Comparison of ENCODE assay signal across 8 cellular contexts in genomic region chr7:131327626-131328386, GRCh38. TPM values are rescaled to one million over a fixed set of nuclear protein-coding genes. Genes with fewer than 3 reads are reported as not detected.
DNase-seq lines count a peak whose midpoint lies in the region; ATAC-seq and TF ChIP-seq lines count a peak whose summit lies in the region.

Gene MKLN1, plus strand, starts transcription at chr7:131327876. Its CDS starts 24 bp downstream, at chr7:131327900.

- POLR2A ChIA-PET in activated CD4-positive, alpha-beta T cell treated with anti-CD3 and anti-CD28 coated beads for 36 hours (lab: Charles Lee) = interaction anchor here (0.6 to 1.3 kb wide), 4 partner anchors 31 to 218 kb away, joined by 3 to 6 read pairs (median 4); no protein-coding TSS in a partner anchor

- peak within 1 kb of the TSS; percentile 97 for H3K27ac Mint-ChIP-seq in activated CD4-positive, alpha-beta T cell treated with anti-CD3 and anti-CD28 coated beads for 36 hours

- no peaks in the 10 kb centered on the region for H3K27me3 ChIP-seq in layer of hippocampus (ENCODE audit: control insufficient read depth, insufficient read depth, low read length)

- H3K36me3 Mint-ChIP-seq in activated CD4-positive, alpha-beta T cell treated with anti-CD3 and anti-CD28 coated beads for 36 hours (ENCODE audit: low read depth) = no peaks in the 10 kb centered on the region

- H3K27ac ChIP-seq in layer of hippocampus (ENCODE audit: low read depth, low read length) = peak within 1 kb of the TSS; percentile 97

- peak within 1 kb of the TSS; percentile 95 for H3K4me3 ChIP-seq in choroid plexus epithelial cell (ENCODE audit: low read depth, low read length)

- no peak for TF ChIP-seq CTCF in choroid plexus epithelial cell (conservative IDR thresholded peaks at IDR 0.05; ENCODE audit: low read depth, low read length)

- intact Hi-C loops in activated CD4-positive, alpha-beta T cell treated with anti-CD3 and anti-CD28 coated beads for 36 hours (cut with DNase I, micrococcal nuclease) = loop anchor here (1.0 to 5.0 kb wide), 11 partner anchors 41 to 886 kb away; partner anchors contain the start of genes CEP41 (in 1 of the 2) and COPG2 (in 1 of the 2)

- H3K4me1 Mint-ChIP-seq in activated CD4-positive, alpha-beta T cell treated with anti-CD3 and anti-CD28 coated beads for 36 hours = peaks cover 60% of the 10 kb centered on the region

- DNase-seq in AG20443 (ENCODE audit: low spot score) (peak; percentile 97), NCI-H446 treated with DMSO at 0.1 percent for 48 hours (lab: John Stamatoyannopoulos, UW) (peak; percentile 64), choroid plexus epithelial cell (ENCODE audit: low read depth) (peak; percentile 90)
- DNase-seq in activated CD4-positive, alpha-beta T cell treated with anti-CD3 and anti-CD28 coated beads for 36 hours = peak; percentile 95
- DNase-seq in stimulated activated CD4-positive, alpha-beta T cell treated with anti-CD3 and anti-CD28 coated beads, Interleukin-1b, Interleukin-23, amount 100 ng/mL, for 24 hours (ENCODE audit: low read depth in 4 of 4, low spot score in 1 of 4) = peak; percentile 83 to 91 (median 86)

- no peaks in the 10 kb centered on the region for H3K9me3 Mint-ChIP-seq in activated CD4-positive, alpha-beta T cell treated with anti-CD3 and anti-CD28 coated beads for 36 hours (ENCODE audit: low read depth)

- H3K4me3 Mint-ChIP-seq in activated CD4-positive, alpha-beta T cell treated with anti-CD3 and anti-CD28 coated beads for 36 hours = peak within 1 kb of the TSS; percentile 94

- peak; percentile 91 for ATAC-seq in GM19025 (IDR thresholded peaks at IDR 0.05; ENCODE audit: low read depth, unreplicated experiment)
- ATAC-seq in HG03280 (IDR thresholded peaks at IDR 0.05; ENCODE audit: unreplicated experiment) = peak; percentile 94
- peak; percentile 94 for ATAC-seq in activated CD4-positive, alpha-beta T cell treated with anti-CD3 and anti-CD28 coated beads for 36 hours

- CTCF ChIA-PET in activated CD4-positive, alpha-beta T cell treated with anti-CD3 and anti-CD28 coated beads for 36 hours (lab: Charles Lee) = interaction anchor here (0.6 to 1.5 kb wide), 9 partner anchors 9 to 144 kb away, joined by 3 to 6 read pairs (median 4); no protein-coding TSS in a partner anchor

- no peaks in the 10 kb centered on the region for H3K27me3 Mint-ChIP-seq in activated CD4-positive, alpha-beta T cell treated with anti-CD3 and anti-CD28 coated beads for 36 hours

RNA-seq across cellular contexts. Expression of gene MKLN1, which starts in this region (rescaled TPM):
- total RNA-seq in activated CD4-positive, alpha-beta T cell treated with anti-CD3 and anti-CD28 coated beads for 36 hours = 10 to 100 TPM; 40.1 to 42.9 TPM

Comparison
In these comparisons a context has a peak if more than half of its experiments do, and no peak if none do; other contexts are left out.
1. Peak in every context shown above with its lines: DNase-seq, ATAC-seq, H3K4me3 ChIP-seq and H3K27ac ChIP-seq.